24 cellular contexts compared by ENCODE assay signal in genomic region chrX:108216862-108217571, GRCh38.
DNase-seq lines count a peak whose midpoint lies in the region; ATAC-seq and TF ChIP-seq lines count a peak whose summit lies in the region.
"Had no signal": no experiment of that assay in that cellular context is flagged by ENCODE, and none has a peak within 500 bp of the region (broad histone marks: within the 10 kb centered on the region; RNA-seq: fewer than 3 reads in every experiment).

No MANE protein-coding gene starts in this region.

- no peak overlapping the region for H3K27ac ChIP-seq in GM23248
- peak overlapping the region; percentile 32 to 44 for H3K27ac ChIP-seq in coronary artery
- H3K27ac ChIP-seq: A549, adrenal gland, KMS-11 had no signal

- intact Hi-C loops in left cardiac atrium (cut with DNase I): loop anchor here in 1 of 2 donors (10.0 kb wide), 1 partner anchor 318 kb away; no protein-coding TSS in a partner anchor

- no peak overlapping the region for H2AFZ ChIP-seq in GM23248

- no peaks in the 10 kb centered on the region for H3K4me1 Mint-ChIP-seq in activated CD4-positive, alpha-beta T cell treated with anti-CD3 and anti-CD28 coated beads, Interleukin-2, amount 10 ng/mL, durations not matched to agents 7 days and 5 days
- H3K4me1 Mint-ChIP-seq: activated CD4-positive, alpha-beta T cell treated with anti-CD3 and anti-CD28 coated beads, Interleukin-2, amount 10 ng/mL, durations not matched to agents 24 days and 14 days; memory B cell had no signal

- TF ChIP-seq CTCF in coronary artery (IDR thresholded peaks at IDR 0.05): no peak
- no peak for TF ChIP-seq CTCF in omental fat pad (IDR thresholded peaks at IDR 0.05)

- no peaks in the 10 kb centered on the region for H3K4me1 ChIP-seq in GM23248 (ENCODE audit: insufficient read depth)
- H3K4me1 ChIP-seq: A549, adrenal gland had no signal

- in situ Hi-C loops in GM23248 (cut with MboI): no loop called here

- POLR2A ChIA-PET in activated CD4-positive, alpha-beta T cell treated with anti-CD3 and anti-CD28 coated beads, Interleukin-2, amount 10 ng/mL, durations not matched to agents 7 days and 5 days (lab: Charles Lee): no interaction called here

- WGBS in GM23248 (ENCODE audit: low coverage in 1 of 2, low lambda C conversion rate in 2 of 2, missing lambda C conversion rate in 2 of 2), 2 experiments: 14 to 24% methylated on average over 2 to 3 of the region's 3 CpGs

- H3K27me3 ChIP-seq in GM23248 (replicated peaks; ENCODE audit: insufficient read depth): no peaks in the 10 kb centered on the region

- H3K36me3 ChIP-seq in GM23248 (ENCODE audit: low read depth): no peaks in the 10 kb centered on the region
- H3K36me3 ChIP-seq: adrenal gland had no signal

- no peaks in the 10 kb centered on the region for H3K79me2 ChIP-seq in GM23248 (ENCODE audit: insufficient read depth)

- no peak overlapping the region for H3K27ac Mint-ChIP-seq in activated CD4-positive, alpha-beta T cell treated with anti-CD3 and anti-CD28 coated beads, Interleukin-2, amount 10 ng/mL, durations not matched to agents 7 days and 5 days
- H3K27ac Mint-ChIP-seq: activated CD4-positive, alpha-beta T cell treated with anti-CD3 and anti-CD28 coated beads, Interleukin-2, amount 10 ng/mL, durations not matched to agents 24 days and 14 days; CD4-positive, alpha-beta T cell; memory B cell; stimulated activated naive CD8-positive, alpha-beta T cell treated with anti-CD3 and anti-CD28 coated beads, Interleukin-15, Interleukin-2, amounts not matched to agents 100 ng/mL and 50 ng/mL, for 24 hours; T-helper 1 cell treated with Interleukin-12 subunit alpha and Interleukin-12 subunit beta and Interleukin-4 antibody, amounts not matched to agents 30 μg/mL and 1 μg/mL, for 36 hours had no signal

- ATAC-seq in left cardiac atrium (peak; percentile 56 to 74), omental fat pad (ENCODE audit: low FRiP score) (peak; percentile 43)
- ATAC-seq: A549 had no signal

- no peak overlapping the region for H3K4me2 ChIP-seq in GM23248 (ENCODE audit: unreplicated experiment)
- H3K4me2 ChIP-seq: A549, KMS-11, SK-N-SH had no signal

- H3K9me3 ChIP-seq in GM23248 (ENCODE audit: low read depth): no peaks in the 10 kb centered on the region
- H3K9me3 ChIP-seq: A549, adrenal gland, SK-N-SH had no signal

- CTCF ChIA-PET in activated CD4-positive, alpha-beta T cell treated with anti-CD3 and anti-CD28 coated beads, Interleukin-2, amount 10 ng/mL, durations not matched to agents 7 days and 5 days (lab: Charles Lee): no interaction called here

- H3K27me3 Mint-ChIP-seq in activated CD4-positive, alpha-beta T cell treated with anti-CD3 and anti-CD28 coated beads, Interleukin-2, amount 10 ng/mL, durations not matched to agents 7 days and 5 days: peaks cover 4% of the 10 kb centered on the region
- H3K27me3 Mint-ChIP-seq: activated CD4-positive, alpha-beta T cell treated with anti-CD3 and anti-CD28 coated beads, Interleukin-2, amount 10 ng/mL, durations not matched to agents 24 days and 14 days; CD4-positive, alpha-beta T cell; memory B cell; stimulated activated naive CD8-positive, alpha-beta T cell treated with anti-CD3 and anti-CD28 coated beads, Interleukin-15, Interleukin-2, amounts not matched to agents 100 ng/mL and 50 ng/mL, for 24 hours had no signal

- H3F3A ChIP-seq in GM23248 (ENCODE audit: insufficient read depth): no peaks in the 10 kb centered on the region

- H3K9me3 Mint-ChIP-seq in activated CD4-positive, alpha-beta T cell treated with anti-CD3 and anti-CD28 coated beads, Interleukin-2, amount 10 ng/mL, durations not matched to agents 7 days and 5 days: no peaks in the 10 kb centered on the region
- H3K9me3 Mint-ChIP-seq: activated CD4-positive, alpha-beta T cell treated with anti-CD3 and anti-CD28 coated beads, Interleukin-2, amount 10 ng/mL, durations not matched to agents 24 days and 14 days; CD4-positive, alpha-beta T cell; memory B cell; stimulated activated naive CD8-positive, alpha-beta T cell treated with anti-CD3 and anti-CD28 coated beads, Interleukin-15, Interleukin-2, amounts not matched to agents 100 ng/mL and 50 ng/mL, for 24 hours; T-helper 1 cell treated with Interleukin-12 subunit alpha and Interleukin-12 subunit beta and Interleukin-4 antibody, amounts not matched to agents 30 μg/mL and 1 μg/mL, for 36 hours had no signal

- H3K4me3 ChIP-seq in GM23248 (no peak overlapping the region), coronary artery (no peak overlapping the region)
- H3K4me3 ChIP-seq: A549, adrenal gland had no signal

- H3K9ac ChIP-seq in GM23248: no peak overlapping the region
- H3K9ac ChIP-seq: KMS-11, SK-N-SH had no signal

- H4K20me1 ChIP-seq in GM23248 (ENCODE audit: insufficient read depth): no peaks in the 10 kb centered on the region

- no peaks in the 10 kb centered on the region for H3K9me2 ChIP-seq in GM23248 (ENCODE audit: insufficient read depth)
- H3K9me2 ChIP-seq: SK-N-SH had no signal

- H3K4me3 Mint-ChIP-seq in activated CD4-positive, alpha-beta T cell treated with anti-CD3 and anti-CD28 coated beads, Interleukin-2, amount 10 ng/mL, durations not matched to agents 7 days and 5 days: no peak overlapping the region
- H3K4me3 Mint-ChIP-seq: activated CD4-positive, alpha-beta T cell treated with anti-CD3 and anti-CD28 coated beads, Interleukin-2, amount 10 ng/mL, durations not matched to agents 24 days and 14 days; CD4-positive, alpha-beta T cell; memory B cell; stimulated activated naive CD8-positive, alpha-beta T cell treated with anti-CD3 and anti-CD28 coated beads, Interleukin-15, Interleukin-2, amounts not matched to agents 100 ng/mL and 50 ng/mL, for 24 hours; T-helper 1 cell treated with Interleukin-12 subunit alpha and Interleukin-12 subunit beta and Interleukin-4 antibody, amounts not matched to agents 30 μg/mL and 1 μg/mL, for 36 hours had no signal

- DNase-seq in GM23248 (peak; percentile 27), coronary artery (ENCODE audit: low spot score) (no peak), left cardiac atrium (no peak), omental fat pad (ENCODE audit: low spot score) (no peak), HuH-7.5 (ENCODE audit: low spot score) (no peak), NCI-H2196 (lab: John Stamatoyannopoulos, UW; ENCODE audit: unreplicated experiment) (no peak), NCI-H2227 treated with DMSO at 0.1 percent for 48 hours (lab: John Stamatoyannopoulos, UW) (no peak)
- no peak for DNase-seq in activated CD4-positive, alpha-beta T cell treated with anti-CD3 and anti-CD28 coated beads, Interleukin-2, amount 10 ng/mL, durations not matched to agents 7 days and 5 days
- DNase-seq: activated CD4-positive, alpha-beta T cell treated with anti-CD3 and anti-CD28 coated beads, Interleukin-2, amount 10 ng/mL, durations not matched to agents 24 days and 14 days; activated naive CD4-positive, alpha-beta T cell; activated T-cell treated with anti-CD3 and anti-CD28 coated beads, Interleukin-2, amount 50 U/mL, for 48 hours; adrenal gland; AML-193; CD4-positive, alpha-beta T cell; glutamatergic neuron; NCI-H146; NCI-H510A; RPMI8226; SK-N-SH had no signal

- H3K36me3 Mint-ChIP-seq in activated CD4-positive, alpha-beta T cell treated with anti-CD3 and anti-CD28 coated beads, Interleukin-2, amount 10 ng/mL, durations not matched to agents 7 days and 5 days (ENCODE audit: low read depth): no peaks in the 10 kb centered on the region
- H3K36me3 Mint-ChIP-seq: memory B cell had no signal
